In the genomic region with DNA sequence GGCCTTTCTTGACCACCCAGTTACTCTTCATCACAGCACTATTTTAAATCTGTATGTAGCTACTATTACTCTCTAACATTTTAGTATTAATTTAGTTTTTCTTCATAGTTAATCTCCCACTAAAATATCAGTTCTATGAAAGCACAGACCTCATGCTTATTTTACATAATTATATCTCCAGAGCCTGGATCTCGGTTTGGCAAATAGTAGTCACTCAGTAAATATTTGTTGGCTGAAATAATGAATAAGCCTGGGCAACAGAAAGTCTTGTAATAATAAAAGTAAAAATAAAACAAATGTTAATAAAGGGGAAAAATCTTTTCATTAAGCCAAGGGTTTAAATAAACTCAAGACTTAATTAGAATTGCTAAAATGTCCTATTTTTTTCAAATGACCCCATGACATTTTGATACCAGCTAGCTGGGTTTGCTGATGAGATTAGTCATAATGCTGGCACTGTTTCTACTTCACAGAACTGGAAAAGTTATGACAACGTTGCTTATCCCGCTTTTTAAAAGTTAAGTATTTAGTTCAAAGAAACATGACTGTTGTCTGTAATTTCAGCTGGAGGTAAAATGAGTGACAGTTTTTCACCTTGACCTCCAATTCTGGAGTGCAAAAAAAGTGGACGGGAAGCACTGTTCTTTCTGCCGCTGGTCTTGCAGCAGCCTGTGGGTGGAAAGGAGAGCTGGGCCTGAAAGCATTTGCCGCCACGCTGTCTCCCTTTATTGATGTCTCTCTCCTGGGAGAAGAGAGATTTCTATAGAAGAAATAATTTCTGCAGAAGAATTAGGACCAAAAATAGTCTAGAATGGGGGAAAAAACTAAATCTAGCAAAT, we compare ENCODE assay signal across 16 cellular contexts.
DNase-seq lines count a peak whose midpoint lies in the region; ATAC-seq and TF ChIP-seq lines count a peak whose summit lies in the region.
"Had no signal": no experiment of that assay in that cellular context is flagged by ENCODE, and none has a peak within 500 bp of the region (broad histone marks: within the 10 kb centered on the region; RNA-seq: fewer than 3 reads in every experiment).

No MANE protein-coding gene starts in this region.

- ATAC-seq in GM21786 (IDR thresholded peaks at IDR 0.05; ENCODE audit: unreplicated experiment) (no peak), GM21619 (IDR thresholded peaks at IDR 0.05; ENCODE audit: unreplicated experiment) (no peak)
- ATAC-seq: activated T-cell treated with anti-CD3 and anti-CD28 coated beads, Interleukin-2, amount 50 U/mL, for 72 hours; stimulated activated naive CD8-positive, alpha-beta T cell treated with anti-CD3 and anti-CD28 coated beads, Interleukin-15, Interleukin-2, amounts not matched to agents 100 U/mL and 50 U/mL, for 24 hours had no signal

- no peaks in the 10 kb centered on the region for H3K27me3 ChIP-seq in endocrine pancreas (ENCODE audit: control insufficient read depth, insufficient read depth, low read length)
- H3K27me3 ChIP-seq in liver (ENCODE audit: control insufficient read depth in 4 of 4, insufficient read depth in 4 of 4, low read length in 3 of 4), result no peaks in the 10 kb centered on the region
- no peaks in the 10 kb centered on the region for H3K27me3 ChIP-seq in transverse colon

- no peaks in the 10 kb centered on the region for H3K9me3 ChIP-seq in endocrine pancreas (ENCODE audit: control insufficient read depth, low read length)
- no peaks in the 10 kb centered on the region for H3K9me3 ChIP-seq in liver (ENCODE audit: control insufficient read depth in 4 of 4, low read length in 3 of 4)
- H3K9me3 ChIP-seq in transverse colon, result no peaks in the 10 kb centered on the region

- in situ Hi-C loops in transverse colon (cut with MboI; ENCODE audit: low pct_ligation_motif_present in 1 of 4, low pct_unique_long_range_greater_than_20kb in 1 of 4, low sequenced_read_pairs in 3 of 4), result no loop called here

- H3K4me3 ChIP-seq in endocrine pancreas (ENCODE audit: control insufficient read depth, insufficient read depth, low read length), result peak overlapping the region; percentile 69
- H3K4me3 ChIP-seq in liver (ENCODE audit: low read depth in 1 of 3, low read length in 3 of 3), result peak overlapping the region in 1 of 3 donors; percentile 43
- H3K4me3 ChIP-seq in transverse colon, result no peak overlapping the region

- intact Hi-C loops in transverse colon (cut with DNase I; ENCODE audit: low total_unique reads), result no loop called here

- peak overlapping the region; percentile 93 to 98 for H3K27ac ChIP-seq in liver (ENCODE audit: low read depth in 1 of 2, low read length in 2 of 2)
- peak overlapping the region; percentile 46 to 59 (median 50) for H3K27ac ChIP-seq in transverse colon

- H3K4me1 ChIP-seq in endocrine pancreas (ENCODE audit: control insufficient read depth, insufficient read depth, low read length), result no peaks in the 10 kb centered on the region
- peaks cover 6 to 19% (median 14%) of the 10 kb centered on the region in 4 donors for H3K4me1 ChIP-seq in liver (ENCODE audit: control insufficient read depth in 4 of 4, insufficient read depth in 4 of 4, low read length in 3 of 4)
- peaks cover 11 to 24% (median 15%) of the 10 kb centered on the region in 4 donors for H3K4me1 ChIP-seq in transverse colon

- H3K36me3 ChIP-seq in endocrine pancreas (ENCODE audit: control insufficient read depth, insufficient read depth, low read length) (no peaks in the 10 kb centered on the region), liver (ENCODE audit: control insufficient read depth in 4 of 4, insufficient read depth in 3 of 4, low read depth in 1 of 4, low read length in 3 of 4) (no peaks in the 10 kb centered on the region), transverse colon (no peaks in the 10 kb centered on the region)

- no peak for TF ChIP-seq CTCF in liver (IDR thresholded peaks at IDR 0.05; ENCODE audit: low read depth, low read length, missing input control)
- no peak for TF ChIP-seq CTCF in transverse colon (IDR thresholded peaks at IDR 0.05)

- peak; percentile 27 for DNase-seq in M059J (ENCODE audit: low read depth)
- no peak for DNase-seq in transverse colon
- DNase-seq in anterior cingulate cortex (lab: John Stamatoyannopoulos, UW), result no peak
- DNase-seq in stimulated activated CD4-positive, alpha-beta T cell treated with anti-CD3 and anti-CD28 coated beads, Interleukin-12 subunit alpha, Interleukin-12 subunit beta, amount 100 ng/mL, for 4 hours, result no peak
- DNase-seq: activated CD4-positive, alpha-beta T cell treated with anti-CD3 and anti-CD28 coated beads, Interleukin-2, amount 10 ng/mL, durations not matched to agents 7 days and 5 days; activated T-cell treated with anti-CD3 and anti-CD28 coated beads, Interleukin-2, amount 50 U/mL, for 72 hours; H7; naive B cell; NCI-H187; retina; RPMI8226; stimulated activated naive CD8-positive, alpha-beta T cell treated with anti-CD3 and anti-CD28 coated beads, Interleukin-15, Interleukin-2, amounts not matched to agents 100 U/mL and 50 U/mL, for 24 hours had no signal

- WGBS in liver, result 21% methylated on average over 7 of the region's 7 CpGs
- WGBS in transverse colon (ENCODE audit: low coverage in 1 of 2), 2 donors, result 50 to 55% methylated on average over 7 of the region's 7 CpGs

- TF ChIP-seq RAD21 in liver (IDR thresholded peaks at IDR 0.05), result no peak

- no peak for TF ChIP-seq POLR2A in transverse colon (IDR thresholded peaks at IDR 0.05)

- TF ChIP-seq EP300 in transverse colon (IDR thresholded peaks at IDR 0.05; ENCODE audit: low read depth), result no peak

- no peak overlapping the region for H3K9ac ChIP-seq in endocrine pancreas (ENCODE audit: control insufficient read depth, insufficient read depth, low read length)
- peak overlapping the region; percentile 3 to 80 for H3K9ac ChIP-seq in liver (ENCODE audit: low read depth in 1 of 2, low read length in 2 of 2)

TF ChIP-seq in liver, 16 proteins besides CTCF, POLR2A, EP300 and RAD21:
- TF ChIP-seq EGR1 (IDR thresholded peaks at IDR 0.05; ENCODE audit: low read depth in 2 of 2) (peak in 1 of 2 donors; percentile 41), FOXA1 (IDR thresholded peaks at IDR 0.05) (no peak), HNF4A (conservative IDR thresholded peaks at IDR 0.05) (no peak), NR2F2 (IDR thresholded peaks at IDR 0.05) (no peak), JUND (IDR thresholded peaks at IDR 0.05) (peak; percentile 17 to 49), RXRA (IDR thresholded peaks at IDR 0.05) (no peak), HNF4G (IDR thresholded peaks at IDR 0.05) (no peak), GABPA (IDR thresholded peaks at IDR 0.05 in 1 of 2, conservative IDR thresholded peaks at IDR 0.05 in 1 of 2) (no peak), FOXA2 (IDR thresholded peaks at IDR 0.05) (no peak)
- TF ChIP-seq, protein P1, sequence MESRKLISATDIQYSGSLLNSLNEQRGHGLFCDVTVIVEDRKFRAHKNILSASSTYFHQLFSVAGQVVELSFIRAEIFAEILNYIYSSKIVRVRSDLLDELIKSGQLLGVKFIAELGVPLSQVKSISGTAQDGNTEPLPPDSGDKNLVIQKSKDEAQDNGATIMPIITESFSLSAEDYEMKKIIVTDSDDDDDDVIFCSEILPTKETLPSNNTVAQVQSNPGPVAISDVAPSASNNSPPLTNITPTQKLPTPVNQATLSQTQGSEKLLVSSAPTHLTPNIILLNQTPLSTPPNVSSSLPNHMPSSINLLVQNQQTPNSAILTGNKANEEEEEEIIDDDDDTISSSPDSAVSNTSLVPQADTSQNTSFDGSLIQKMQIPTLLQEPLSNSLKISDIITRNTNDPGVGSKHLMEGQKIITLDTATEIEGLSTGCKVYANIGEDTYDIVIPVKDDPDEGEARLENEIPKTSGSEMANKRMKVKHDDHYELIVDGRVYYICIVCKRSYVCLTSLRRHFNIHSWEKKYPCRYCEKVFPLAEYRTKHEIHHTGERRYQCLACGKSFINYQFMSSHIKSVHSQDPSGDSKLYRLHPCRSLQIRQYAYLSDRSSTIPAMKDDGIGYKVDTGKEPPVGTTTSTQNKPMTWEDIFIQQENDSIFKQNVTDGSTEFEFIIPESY (IDR thresholded peaks at IDR 0.05), result no peak
- TF ChIP-seq, protein P2, sequence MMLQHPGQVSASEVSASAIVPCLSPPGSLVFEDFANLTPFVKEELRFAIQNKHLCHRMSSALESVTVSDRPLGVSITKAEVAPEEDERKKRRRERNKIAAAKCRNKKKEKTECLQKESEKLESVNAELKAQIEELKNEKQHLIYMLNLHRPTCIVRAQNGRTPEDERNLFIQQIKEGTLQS (IDR thresholded peaks at IDR 0.05), result no peak
